In the genomic region with DNA sequence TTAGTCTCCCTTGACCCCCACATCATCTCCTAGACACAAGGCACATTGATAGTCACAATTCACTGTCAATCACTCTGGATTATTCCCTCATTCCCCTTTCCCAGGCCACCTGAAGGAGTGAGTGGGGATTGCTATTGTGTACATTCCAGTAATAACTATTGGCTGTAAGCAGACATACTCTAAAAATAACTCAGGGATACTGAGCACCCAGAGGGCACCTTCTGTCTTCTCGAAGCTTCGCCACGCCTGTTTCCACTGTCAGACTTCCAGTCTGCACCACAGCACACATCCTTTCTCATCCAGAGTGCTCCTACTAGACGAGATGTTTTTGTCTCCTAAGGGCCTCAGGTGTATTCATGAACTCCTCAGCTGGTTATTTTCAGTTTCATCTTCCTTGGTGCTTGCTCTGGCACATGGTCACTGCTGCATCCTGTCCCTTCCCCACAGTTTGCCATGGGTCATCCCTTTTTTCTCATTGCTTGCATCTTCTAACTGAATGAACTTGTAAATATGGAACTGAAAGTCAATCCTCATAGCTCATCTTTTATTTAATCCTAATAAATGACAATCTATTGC, we compare ENCODE assay signal across 1 cellular context.
TF ChIP-seq lines count a peak whose summit lies in the region.

No MANE protein-coding gene starts in this region.

TF ChIP-seq in SK-N-SH treated with all-trans-retinoic acid at 6 μM for 48 hours, 23 proteins besides CTCF, POLR2A, EP300 and RAD21 (continued from another document):
- TF ChIP-seq, protein P1, sequence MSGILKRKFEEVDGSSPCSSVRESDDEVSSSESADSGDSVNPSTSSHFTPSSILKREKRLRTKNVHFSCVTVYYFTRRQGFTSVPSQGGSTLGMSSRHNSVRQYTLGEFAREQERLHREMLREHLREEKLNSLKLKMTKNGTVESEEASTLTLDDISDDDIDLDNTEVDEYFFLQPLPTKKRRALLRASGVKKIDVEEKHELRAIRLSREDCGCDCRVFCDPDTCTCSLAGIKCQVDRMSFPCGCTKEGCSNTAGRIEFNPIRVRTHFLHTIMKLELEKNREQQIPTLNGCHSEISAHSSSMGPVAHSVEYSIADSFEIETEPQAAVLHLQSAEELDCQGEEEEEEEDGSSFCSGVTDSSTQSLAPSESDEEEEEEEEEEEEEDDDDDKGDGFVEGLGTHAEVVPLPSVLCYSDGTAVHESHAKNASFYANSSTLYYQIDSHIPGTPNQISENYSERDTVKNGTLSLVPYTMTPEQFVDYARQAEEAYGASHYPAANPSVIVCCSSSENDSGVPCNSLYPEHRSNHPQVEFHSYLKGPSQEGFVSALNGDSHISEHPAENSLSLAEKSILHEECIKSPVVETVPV (CRISPR knock-in tag; IDR thresholded peaks at IDR 0.05): no peak
- TF ChIP-seq ISL1 (CRISPR knock-in tag; IDR thresholded peaks at IDR 0.05): no peak
- no peak for TF ChIP-seq PPARA (CRISPR knock-in tag; IDR thresholded peaks at IDR 0.05; ENCODE audit: borderline replicate concordance)
- TF ChIP-seq ZFP3 (CRISPR knock-in tag; IDR thresholded peaks at IDR 0.05): no peak
- no peak for TF ChIP-seq ZNF8 (CRISPR knock-in tag; IDR thresholded peaks at IDR 0.05)
- TF ChIP-seq ZNF565 (CRISPR knock-in tag; conservative IDR thresholded peaks at IDR 0.05; ENCODE audit: low read depth): no peak
- no peak for TF ChIP-seq ARNTL (CRISPR knock-in tag; IDR thresholded peaks at IDR 0.05; ENCODE audit: borderline replicate concordance, low read depth)
- TF ChIP-seq TCF4 (CRISPR knock-in tag; IDR thresholded peaks at IDR 0.05; ENCODE audit: borderline replicate concordance): no peak
- TF ChIP-seq BACH2 (CRISPR knock-in tag; IDR thresholded peaks at IDR 0.05; ENCODE audit: borderline replicate concordance): no peak
